Comparison of ENCODE assay signal across 21 cellular contexts in genomic region chr10:27256299-27256698, GRCh38. TPM values are rescaled to one million over a fixed set of nuclear protein-coding genes. Genes with fewer than 3 reads are reported as not detected.
DNase-seq lines count a peak whose midpoint lies in the region; ATAC-seq, FAIRE-seq and TF ChIP-seq lines count a peak whose summit lies in the region.
"Had no signal": no experiment of that assay in that cellular context is flagged by ENCODE, and none has a peak within 500 bp of the region (broad histone marks: within the 10 kb centered on the region; RNA-seq: fewer than 3 reads in every experiment).

No MANE protein-coding gene starts in this region.

- no peak overlapping the region for H4K91ac ChIP-seq in H1 (replicated peaks; ENCODE audit: insufficient read length, low read length)
- no peak overlapping the region for H4K91ac ChIP-seq in neuronal stem cell (ENCODE audit: low read depth, low read length, poor library complexity)

- no peak overlapping the region for H2AFZ ChIP-seq in H1 (ENCODE audit: low read length)
- no peak overlapping the region for H2AFZ ChIP-seq in neuronal stem cell (ENCODE audit: low read length)

- no peak overlapping the region for H3K18ac ChIP-seq in H1 (ENCODE audit: extremely low read depth, low read length)
- no peak overlapping the region for H3K18ac ChIP-seq in neuronal stem cell (ENCODE audit: low read length)

- no peak overlapping the region for H3K56ac ChIP-seq in H1 (replicated peaks; ENCODE audit: insufficient read length, low read depth, low read length)

- no peak for FAIRE-seq in H1 (lab: Jason Lieb, UNC)
- FAIRE-seq: A549, D721Med, G401.6, GM12891, GM18507, GM19239 had no signal

- no peaks in the 10 kb centered on the region for H3K36me3 ChIP-seq in H1 (ENCODE audit: control insufficient read depth in 2 of 4, insufficient read depth in 4 of 4, low read length in 3 of 4)
- no peaks in the 10 kb centered on the region for H3K36me3 ChIP-seq in neuronal stem cell (replicated peaks in 1 of 2; ENCODE audit: control insufficient read depth in 2 of 2, insufficient read depth in 2 of 2, low read length in 2 of 2)
- H3K36me3 ChIP-seq in testis (ENCODE audit: low read depth, missing control alignments): no peaks in the 10 kb centered on the region
- H3K36me3 ChIP-seq: BLaER1 treated with 17β-estradiol and CSF1 and Interleukin-3, amounts not matched to agents 10 nM and 100 nM had no signal

- 0 out of 2 replicates have a peak overlapping the region, but pooled peaks have one; percentile 39 for H2AK5ac ChIP-seq in H1 (ENCODE audit: low read depth, low read length)
- H2AK5ac ChIP-seq in neuronal stem cell (ENCODE audit: low read depth, low read length): no peak overlapping the region

- H3K9me3 ChIP-seq in H1 (ENCODE audit: insufficient read depth in 2 of 2, low read depth in 1 of 2, low read length in 1 of 2) (peaks cover 4 to 13% of the 10 kb centered on the region in 2 experiments; a peak in 3 of 4 replicates), neuronal stem cell (replicated peaks in 1 of 2; ENCODE audit: control insufficient read depth in 2 of 2, insufficient read depth in 1 of 2, low read depth in 1 of 2, low read length in 2 of 2) (peaks cover 0 to 4% of the 10 kb centered on the region in 2 donors), testis (no peaks in the 10 kb centered on the region)
- H3K9me3 ChIP-seq: A549, Caco-2 had no signal

- DNase-seq in H1 (ENCODE audit: low read depth in 1 of 2, low spot score in 2 of 2): no peak
- DNase-seq in neuronal stem cell (ENCODE audit: low spot score): no peak
- no peak for DNase-seq in testis
- DNase-seq in Right ventricle myocardium superior: no peak
- DNase-seq: AML-193; Caco-2; Calu3; CD4-positive, alpha-beta T cell; CD8-positive, alpha-beta T cell; DMS79 treated with DMSO at 0.1 percent for 48 hours; GF-D8 had no signal

- H4K20me1 ChIP-seq in H1 (replicated peaks in 1 of 2; ENCODE audit: control insufficient read depth in 1 of 2, insufficient read depth in 2 of 2, low read length in 2 of 2): no peaks in the 10 kb centered on the region
- H4K20me1 ChIP-seq: BLaER1 treated with 17β-estradiol and CSF1 and Interleukin-3, amounts not matched to agents 10 nM and 100 nM had no signal

- H3K14ac ChIP-seq in H1 (ENCODE audit: insufficient read length) (no peak overlapping the region), neuronal stem cell (ENCODE audit: low read length) (no peak overlapping the region)

- H3K23ac ChIP-seq in H1 (ENCODE audit: insufficient read length): no peak overlapping the region
- H3K23ac ChIP-seq in neuronal stem cell (ENCODE audit: low read depth, low read length, poor library complexity): no peak overlapping the region

- POLR2A ChIA-PET in H1 (lab: Charles Lee; ENCODE audit: partially characterized antibody): interaction anchor here (1.0 kb wide), 1 partner anchor 15 kb away, joined by 3 read pairs; the partner anchor contains the start of gene ACBD5

- CTCF ChIA-PET in H1 (lab: Charles Lee; ENCODE audit: partially characterized antibody): interaction anchor here (0.7 to 1.9 kb wide), 3 partner anchors 14 to 685 kb away, joined by 3 to 10 read pairs (median 3); no protein-coding TSS in a partner anchor

- H2BK5ac ChIP-seq in H1 (ENCODE audit: low read depth, low read length) (no peak overlapping the region), neuronal stem cell (ENCODE audit: low read length) (no peak overlapping the region)

- H2BK15ac ChIP-seq in H1 (ENCODE audit: low read length) (no peak overlapping the region), neuronal stem cell (ENCODE audit: low read length) (no peak overlapping the region)

- ATAC-seq in Right ventricle myocardium superior (ENCODE audit: poor library complexity) (no peak), GM18517 (IDR thresholded peaks at IDR 0.05; ENCODE audit: unreplicated experiment) (no peak)
- ATAC-seq: A549; CD8-positive, alpha-beta T cell had no signal

- H3K9ac ChIP-seq in H1 (replicated peaks in 1 of 4; ENCODE audit: extremely low read depth in 1 of 4, low read depth in 3 of 4, low read length in 3 of 4) (no peak overlapping the region), neuronal stem cell (ENCODE audit: low read depth, low read length, poor library complexity) (peak overlapping the region; percentile 44)
- H3K9ac ChIP-seq: BLaER1 treated with 17β-estradiol and CSF1 and Interleukin-3, amounts not matched to agents 10 nM and 100 nM had no signal

- H3K79me1 ChIP-seq in H1 (ENCODE audit: low read depth, low read length) (no peaks in the 10 kb centered on the region), neuronal stem cell (ENCODE audit: low read depth, low read length) (no peaks in the 10 kb centered on the region)

- H4K8ac ChIP-seq in H1 (ENCODE audit: extremely low read depth, insufficient read depth, low read length) (no peak overlapping the region), neuronal stem cell (ENCODE audit: low read depth, low read length) (no peak overlapping the region)

- WGBS in H1 (ENCODE audit: extremely low coverage in 1 of 2, insufficient coverage in 1 of 2, insufficient read length in 1 of 2, insufficient replicate concordance in 2 of 2, low coverage in 1 of 2, low lambda C conversion rate in 2 of 2, missing lambda C conversion rate in 1 of 2), 2 experiments: 93% methylated on average over 19 of the region's 28 CpGs; no CpG with 5 or more reads in 1 of the 2 experiments
- no CpG with 5 or more reads among the region's 28 CpGs for WGBS in neuronal stem cell (ENCODE audit: extremely low coverage in 2 of 2, insufficient read length in 2 of 2, insufficient replicate concordance in 1 of 2), 2 donors
- WGBS in testis, 2 donors: 46 to 74% methylated on average over 11 to 25 of the region's 28 CpGs

- no peak overlapping the region for H2BK12ac ChIP-seq in H1 (ENCODE audit: low read depth, low read length)
- H2BK12ac ChIP-seq in neuronal stem cell (ENCODE audit: low read length): no peak overlapping the region

- H3K4me3 ChIP-seq in H1 (ENCODE audit: extremely low read depth in 1 of 4, insufficient read depth in 2 of 4, low read depth in 3 of 4, low read length in 4 of 4): no peak overlapping the region
- H3K4me3 ChIP-seq in neuronal stem cell (ENCODE audit: low read length in 2 of 2): no peak overlapping the region
- H3K4me3 ChIP-seq in testis: peak overlapping the region; percentile 6 to 17
- H3K4me3 ChIP-seq: A549; BLaER1 treated with 17β-estradiol and CSF1 and Interleukin-3, amounts not matched to agents 10 nM and 100 nM had no signal

- intact Hi-C loops in testis (cut with DNase I; ENCODE audit: low total_unique reads) (no loop called here), Right ventricle myocardium superior (cut with DNase I) (no loop called here)

- no peak for TF ChIP-seq EP300 in H1 (IDR thresholded peaks at IDR 0.05; ENCODE audit: borderline replicate concordance in 1 of 2, low read depth in 2 of 2, low read length in 2 of 2)

- peaks cover 0 to 4% (median 0%) of the 10 kb centered on the region in 4 experiments; a peak in 3 of 7 replicates for H3K4me1 ChIP-seq in H1 (replicated peaks in 1 of 4; ENCODE audit: control insufficient read depth in 3 of 4, insufficient read depth in 4 of 4, low read length in 3 of 4)
- no peaks in the 10 kb centered on the region for H3K4me1 ChIP-seq in neuronal stem cell (ENCODE audit: control insufficient read depth in 2 of 2, insufficient read depth in 1 of 2, low read depth in 1 of 2, low read length in 2 of 2)
- H3K4me1 ChIP-seq in testis: no peaks in the 10 kb centered on the region
- H3K4me1 ChIP-seq: A549; BLaER1 treated with 17β-estradiol and CSF1 and Interleukin-3, amounts not matched to agents 10 nM and 100 nM; Caco-2 had no signal

- no peak overlapping the region for H2BK120ac ChIP-seq in H1 (replicated peaks; ENCODE audit: low read depth, low read length)
- H2BK120ac ChIP-seq in neuronal stem cell (ENCODE audit: low read depth, low read length): no peak overlapping the region

- H4K5ac ChIP-seq in H1 (ENCODE audit: insufficient read length, low read depth, low read length): no peak overlapping the region

- TF ChIP-seq POLR2A in H1 (IDR thresholded peaks at IDR 0.05; ENCODE audit: control extremely low read depth in 1 of 2, low read depth in 2 of 2, low read length in 2 of 2) (no peak), testis (IDR thresholded peaks at IDR 0.05) (no peak)

- H3K27me3 ChIP-seq in H1 (replicated peaks in 1 of 4; ENCODE audit: control insufficient read depth in 3 of 4, extremely low read depth in 1 of 4, insufficient read depth in 3 of 4, low read length in 3 of 4) (peaks cover 1 to 32% (median 19%) of the 10 kb centered on the region in 4 experiments), neuronal stem cell (ENCODE audit: control insufficient read depth in 3 of 3, insufficient read depth in 3 of 3, low read depth in 1 of 3, low read length in 3 of 3) (peaks cover 2 to 30% (median 23%) of the 10 kb centered on the region in 3 experiments), testis (no peaks in the 10 kb centered on the region)

- H3K27ac ChIP-seq in H1 (ENCODE audit: low read depth, low read length) (no peak overlapping the region), neuronal stem cell (replicated peaks; ENCODE audit: low read length) (no peak overlapping the region), testis (no peak overlapping the region)
- H3K27ac ChIP-seq: 22Rv1; A549; BLaER1 treated with 17β-estradiol and CSF1 and Interleukin-3, amounts not matched to agents 10 nM and 100 nM; C4-2B had no signal

- H3K4ac ChIP-seq in H1 (replicated peaks; ENCODE audit: insufficient read length, low read depth, low read length) (no peak overlapping the region), neuronal stem cell (ENCODE audit: low read length) (no peak overlapping the region)

- no peak overlapping the region for H2BK20ac ChIP-seq in H1 (ENCODE audit: low read length)

- peaks cover 6% of the 10 kb centered on the region for H3K23me2 ChIP-seq in H1 (ENCODE audit: low read depth, low read length)

- TF ChIP-seq RAD21 in H1 (IDR thresholded peaks at IDR 0.05 in 1 of 2, conservative IDR thresholded peaks at IDR 0.05 in 1 of 2; ENCODE audit: low read depth in 2 of 2, low read length in 2 of 2): no peak

- H3K4me2 ChIP-seq in H1 (ENCODE audit: insufficient read depth in 1 of 2, low read depth in 2 of 2, low read length in 2 of 2) (no peak overlapping the region), neuronal stem cell (ENCODE audit: insufficient read depth, low read length, poor library complexity, severe bottlenecking) (no peak overlapping the region)
- H3K4me2 ChIP-seq: A549; BLaER1 treated with 17β-estradiol and CSF1 and Interleukin-3, amounts not matched to agents 10 nM and 100 nM had no signal

- TF ChIP-seq CTCF in H1 (IDR thresholded peaks at IDR 0.05; ENCODE audit: control extremely low read depth in 1 of 3, insufficient read depth in 1 of 3, low read depth in 1 of 3, low read length in 3 of 3) (no peak), testis (IDR thresholded peaks at IDR 0.05) (no peak)

- no peaks in the 10 kb centered on the region for H3K79me2 ChIP-seq in H1 (ENCODE audit: control insufficient read depth in 1 of 2, insufficient read depth in 2 of 2, low read length in 2 of 2)

RNA-seq across cellular contexts. Expression of gene ACBD5, which starts 15.7 kb away (rescaled TPM):
- total RNA-seq in H1 (2021; fragmentation: NEBNext Ultra II Directional; extraction: Animal tissue kit (Norgen Biotek cat#: 25700)): 11.9 and 15.9 TPM in 2 replicates
- 2.9 and 4.6 TPM in 2 replicates for polyA plus RNA-seq in H1 (2011; rRNA removed)
- polyA plus RNA-seq in H1 (2011; cell fraction: cytosol; rRNA removed): 7.0 TPM
- polyA plus RNA-seq in H1 (2011; cell fraction: nucleus; rRNA removed): 3.0 TPM
- polyA plus RNA-seq in H1 (2012, experiment 1 of 2): 9.5 to 14.7 TPM (median 10.6 TPM) in 4 replicates
- polyA plus RNA-seq in H1 (2012, experiment 2 of 2): 0.94 TPM
- 6.9 TPM for polyA plus RNA-seq in H1 (2013, experiment 1 of 2)
- polyA plus RNA-seq in H1 (2013, experiment 2 of 2): 7.2 TPM
- polyA minus RNA-seq in H1 (2011; rRNA and poly(A)+ RNA removed): 4.5 and 5.2 TPM in 2 replicates
- 6.6 TPM for polyA minus RNA-seq in H1 (2011; cell fraction: cytosol; rRNA and poly(A)+ RNA removed)
- 6.3 TPM for polyA minus RNA-seq in H1 (2011; cell fraction: nucleus; rRNA and poly(A)+ RNA removed)
- 8.5 TPM for polyA plus RNA-seq in neuronal stem cell (2013, experiment 1 of 2)
- 8.4 TPM for polyA plus RNA-seq in neuronal stem cell (2013, experiment 2 of 2)
- 10 to 100 TPM; 33.8 to 33.9 TPM for total RNA-seq in testis
- 36.4 TPM for polyA plus RNA-seq in testis (ENCODE audit: insufficient read depth, low read depth, low replicate concordance)
- total RNA-seq in Right ventricle myocardium superior: 77.2 TPM

Comparison
In these comparisons a context has a peak if more than half of its experiments do, and no peak if none do; other contexts are left out.
1. H3K4me3 ChIP-seq: peak in testis (2 of 2); none in H1 (0 of 4) and neuronal stem cell (0 of 2).